In genomic region chr17:68205251-68205807, GRCh38 we compare ENCODE assay signal across 8 cellular contexts. TPM values are rescaled to one million over a fixed set of nuclear protein-coding genes. Genes with fewer than 3 reads are reported as not detected.
A peak's percentile ranks its signal among the peaks of the same experiment; 100 is the strongest.
DNase-seq lines count a peak whose midpoint lies in the region; ATAC-seq, FAIRE-seq and TF ChIP-seq lines count a peak whose summit lies in the region.

No MANE protein-coding gene starts in this region.

- H3K27me3 ChIP-seq in WERI-Rb-1 (ENCODE audit: insufficient read depth, low read depth, severe bottlenecking): peaks cover under 1% of the 10 kb centered on the region
- peaks cover 4% of the 10 kb centered on the region for H3K27me3 ChIP-seq in bronchial epithelial cell (ENCODE audit: control insufficient read depth, insufficient read depth, low read length)

- DNase-seq in ACHN (peak; percentile 89), NCI-H2107 treated with DMSO at 0.1 percent for 48 hours (lab: John Stamatoyannopoulos, UW; ENCODE audit: unreplicated experiment) (peak; percentile 55), WERI-Rb-1 (peak; percentile 94), bronchial epithelial cell (ENCODE audit: low read depth) (peak; percentile 57), islet precursor cell (peak; percentile 96)
- DNase-seq in stimulated activated CD4-positive, alpha-beta T cell treated with anti-CD3 and anti-CD28 coated beads, Interleukin-12 subunit alpha, Interleukin-12 subunit beta, amount 100 ng/mL, for 48 hours (ENCODE audit: low read depth in 2 of 3, low spot score in 1 of 3): peak; percentile 79 to 91 (median 80)

- peak; percentile 72 for TF ChIP-seq POLR2A in GM18526 (IDR thresholded peaks at IDR 0.05; ENCODE audit: extremely low read depth, insufficient read length)

- in situ Hi-C loops in ACHN (cut with HindIII; ENCODE audit: low pct_ligation_motif_present, low pct_unique_long_range_greater_than_20kb, low sequenced_read_pairs): no loop called here

- ATAC-seq in HG03064 (IDR thresholded peaks at IDR 0.05; ENCODE audit: low read depth, unreplicated experiment): peak; percentile 91

- no peak for FAIRE-seq in bronchial epithelial cell (lab: Jason Lieb, UNC)

- peak overlapping the region; percentile 79 for H3K4me3 ChIP-seq in WERI-Rb-1 (ENCODE audit: low read depth, low read length)
- H3K4me3 ChIP-seq in bronchial epithelial cell (ENCODE audit: low read depth, low read length): peak overlapping the region; percentile 78

- peaks cover 7% of the 10 kb centered on the region for H3K36me3 ChIP-seq in WERI-Rb-1
- no peaks in the 10 kb centered on the region for H3K36me3 ChIP-seq in bronchial epithelial cell (ENCODE audit: control insufficient read depth, insufficient read depth, low read length)

- H3K9me3 ChIP-seq in WERI-Rb-1 (ENCODE audit: severe bottlenecking): no peaks in the 10 kb centered on the region

- H3K27ac ChIP-seq in WERI-Rb-1: peak overlapping the region; percentile 85

- TF ChIP-seq CTCF in WERI-Rb-1 (IDR thresholded peaks at IDR 0.05; ENCODE audit: low read depth, low read length) (peak; percentile 91), bronchial epithelial cell (IDR thresholded peaks at IDR 0.05; ENCODE audit: insufficient read depth, low read length, severe bottlenecking) (peak; percentile 88)

RNA-seq across cellular contexts. Expression of gene AMZ2, which starts 42.5 kb away (rescaled TPM):
- total RNA-seq in bronchial epithelial cell: 107 and 109 TPM in 2 replicates

Comparison
In these comparisons a context has a peak if more than half of its experiments do, and no peak if none do; other contexts are left out.
1. Peak in every context shown above with its lines: DNase-seq, ATAC-seq, H3K4me3 ChIP-seq and H3K27ac ChIP-seq.